26 cellular contexts compared by ENCODE assay signal in the genomic region with DNA sequence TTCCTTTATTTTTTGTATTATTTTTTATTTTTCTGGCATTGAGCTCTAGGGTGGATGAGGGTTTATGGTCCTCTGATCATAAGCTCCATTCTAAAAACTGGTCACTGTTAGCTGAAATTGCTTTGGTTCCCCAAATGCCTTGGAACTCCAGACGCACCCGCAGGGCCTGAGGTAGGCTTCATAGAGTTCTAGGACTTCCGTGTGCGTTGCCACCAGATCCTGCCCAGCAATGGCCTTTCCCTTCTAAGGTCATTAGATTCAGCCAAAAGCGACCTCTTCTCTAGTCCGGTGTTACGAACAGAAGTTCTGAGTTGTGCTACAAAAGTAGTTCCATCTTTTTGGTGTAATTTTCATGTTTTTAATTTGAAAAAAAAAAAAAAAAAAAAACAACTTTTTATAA.
"Had no signal": no experiment of that assay in that cellular context is flagged by ENCODE, and none has a peak within 500 bp of the region (broad histone marks: within the 10 kb centered on the region; RNA-seq: fewer than 3 reads in every experiment).

No MANE protein-coding gene starts in this region.

- H3K9me3 ChIP-seq: SJCRH30 had no signal

- H2AFZ ChIP-seq: PC-9 had no signal

- H3K27me3 Mint-ChIP-seq: T-cell had no signal

- H3K4me3 ChIP-seq: PC-9, SJCRH30, SK-N-MC had no signal

- H3K9me3 Mint-ChIP-seq: T-cell had no signal

- H3K27ac Mint-ChIP-seq: T-cell had no signal

- H3K27me3 ChIP-seq: SJCRH30 had no signal

- H3K27ac ChIP-seq: PC-9, RWPE1, SJCRH30, SK-N-MC had no signal

- H3K4me2 ChIP-seq: PC-9 had no signal

- DNase-seq: Karpas-422, MM.1S, MV-4-11, NCI-H1092 treated with DMSO at 0.1 percent for 48 hours, NCI-H1436, NCI-H1694, NCI-H187, NCI-H1930, NCI-H2029 treated with DMSO at 0.1 percent for 48 hours, NCI-H2107, NCI-H2171, NCI-H226, NCI-H446 treated with DMSO at 0.1 percent for 48 hours, NCI-H510A, NCI-H524, NCI-H526, PC-9, SHP77, SIG-M5, SJCRH30, T-cell had no signal

- ATAC-seq: Panc1, Right ventricle myocardium inferior, SK-N-SH treated with all-trans-retinoic acid at 6 μM for 48 hours, T-cell had no signal

- H3K4me3 Mint-ChIP-seq: T-cell had no signal
